12 cellular contexts compared by ENCODE assay signal in genomic region chr2:177260398-177260797, GRCh38. TPM values are rescaled to one million over a fixed set of nuclear protein-coding genes. Genes with fewer than 3 reads are reported as not detected.
DNase-seq lines count a peak whose midpoint lies in the region; ATAC-seq, FAIRE-seq and TF ChIP-seq lines count a peak whose summit lies in the region.
"Had no signal": no experiment of that assay in that cellular context is flagged by ENCODE, and none has a peak within 500 bp of the region (broad histone marks: within the 10 kb centered on the region; RNA-seq: fewer than 3 reads in every experiment).

No MANE protein-coding gene starts in this region.

- peaks cover 9 to 42% of the 10 kb centered on the region in 2 donors for H3K36me3 Mint-ChIP-seq in CD4-positive, alpha-beta memory T cell
- H3K36me3 Mint-ChIP-seq in progenitor cell of endocrine pancreas (ENCODE audit: insufficient read depth), result peaks cover 20% of the 10 kb centered on the region

- H3K4me2 ChIP-seq in PC-9 (peak overlapping the region; percentile 94), endothelial cell of umbilical vein (ENCODE audit: insufficient read depth, low read length) (peak overlapping the region; percentile 16)

- no peak for TF ChIP-seq POLR2A in endothelial cell of umbilical vein (IDR thresholded peaks at IDR 0.05; ENCODE audit: low read depth, low read length)

- H3K4me1 Mint-ChIP-seq in CD4-positive, alpha-beta memory T cell, result peaks cover 46 to 86% (median 61%) of the 10 kb centered on the region in 4 donors
- H3K4me1 Mint-ChIP-seq in progenitor cell of endocrine pancreas (ENCODE audit: low read depth), result peaks cover 38% of the 10 kb centered on the region

- peaks cover 73% of the 10 kb centered on the region for H3K4me1 ChIP-seq in CD4-positive, alpha-beta memory T cell (ENCODE audit: insufficient read depth, low read length)
- H3K4me1 ChIP-seq in PC-9 (replicated peaks; ENCODE audit: insufficient read depth), result peaks cover 38% of the 10 kb centered on the region
- peaks cover 33% of the 10 kb centered on the region for H3K4me1 ChIP-seq in endothelial cell of umbilical vein (ENCODE audit: control insufficient read depth, extremely low read depth, insufficient read depth, low read length)

- dilution Hi-C loops in endothelial cell of umbilical vein (cut with MboI; ENCODE audit: extremely low pct_ligation_motif_present, low sequenced_read_pairs), result no loop called here

- H3K79me2 ChIP-seq in PC-9 (ENCODE audit: low read depth) (peaks cover 89% of the 10 kb centered on the region), endothelial cell of umbilical vein (ENCODE audit: control insufficient read depth, insufficient read depth, low read length) (peaks cover 88% of the 10 kb centered on the region)

- POLR2A ChIA-PET in CD4-positive, alpha-beta memory T cell (lab: Charles Lee; ENCODE audit: partially characterized antibody), result interaction anchor here (0.9 to 2.1 kb wide), 6 partner anchors 10 to 95 kb away, joined by 3 to 13 read pairs (median 4); partner anchors contain the start of gene HNRNPA3
- POLR2A ChIA-PET in PC-9 (lab: Charles Lee; ENCODE audit: unreplicated experiment) (interaction anchor here (0.6 kb wide), 1 partner anchor 154 kb away, joined by 3 read pairs; no protein-coding TSS in a partner anchor), endothelial cell of umbilical vein (lab: Charles Lee) (no interaction called here)

- CTCF ChIA-PET in CD4-positive, alpha-beta memory T cell (lab: Charles Lee; ENCODE audit: partially characterized antibody), result interaction anchor here (0.8 to 1.6 kb wide), 6 partner anchors 21 to 96 kb away, joined by 3 to 6 read pairs (median 3); no protein-coding TSS in a partner anchor
- CTCF ChIA-PET in PC-9 (lab: Charles Lee), result interaction anchor here (1.4 kb wide), 1 partner anchor 95 kb away, joined by 3 read pairs; no protein-coding TSS in a partner anchor
- CTCF ChIA-PET in endothelial cell of umbilical vein (lab: Charles Lee), result interaction anchor here (1.0 to 2.5 kb wide), 3 partner anchors 29 to 96 kb away, joined by 3 to 17 read pairs (median 4); no protein-coding TSS in a partner anchor

- no peaks in the 10 kb centered on the region for H3K9me2 ChIP-seq in PC-9 (ENCODE audit: insufficient read depth)

- no peaks in the 10 kb centered on the region for H3K9me1 ChIP-seq in endothelial cell of umbilical vein (replicated peaks; ENCODE audit: control insufficient read depth, extremely low read depth, insufficient read depth, low read length)

- no peak for ATAC-seq in HG03442 (IDR thresholded peaks at IDR 0.05; ENCODE audit: unreplicated experiment)
- ATAC-seq: esophagus mucosa had no signal

- peaks cover 79% of the 10 kb centered on the region for H4K20me1 ChIP-seq in PC-9 (ENCODE audit: insufficient read depth)
- H4K20me1 ChIP-seq in endothelial cell of umbilical vein (replicated peaks; ENCODE audit: control insufficient read depth, extremely low read depth, insufficient read depth, low read length), result peaks cover 17% of the 10 kb centered on the region

- no peaks in the 10 kb centered on the region for H3K36me3 ChIP-seq in CD4-positive, alpha-beta memory T cell (ENCODE audit: insufficient read depth, low read length)
- H3K36me3 ChIP-seq in PC-9 (ENCODE audit: low read depth) (peaks cover 55% of the 10 kb centered on the region), endothelial cell of umbilical vein (ENCODE audit: control insufficient read depth in 2 of 2, extremely low read depth in 1 of 2, insufficient read depth in 2 of 2, low read length in 2 of 2) (peaks cover 0 to 2% of the 10 kb centered on the region in 2 experiments)

- no peak overlapping the region for H3K9ac ChIP-seq in endothelial cell of umbilical vein (replicated peaks; ENCODE audit: extremely low read depth, insufficient read depth, low read length)

- FAIRE-seq in endothelial cell of umbilical vein (lab: Jason Lieb, UNC), result no peak

- H3K9me3 ChIP-seq in CD4-positive, alpha-beta memory T cell (ENCODE audit: control insufficient read depth in 1 of 2, low read length in 2 of 2), result no peaks in the 10 kb centered on the region
- no peaks in the 10 kb centered on the region; the same call in 1 of the 2 replicates for H3K9me3 ChIP-seq in PC-9 (ENCODE audit: insufficient read depth, low read depth)
- H3K9me3 ChIP-seq in endothelial cell of umbilical vein (replicated peaks; ENCODE audit: control insufficient read depth, insufficient read depth, low read length), result no peaks in the 10 kb centered on the region

- H3K9me3 Mint-ChIP-seq in CD4-positive, alpha-beta memory T cell, result peaks cover 0 to 2% (median 0%) of the 10 kb centered on the region in 8 donors
- H3K9me3 Mint-ChIP-seq in progenitor cell of endocrine pancreas (ENCODE audit: low read depth), result peaks cover 4% of the 10 kb centered on the region

- H3K27me3 ChIP-seq in CD4-positive, alpha-beta memory T cell (ENCODE audit: insufficient read depth, low read length), result no peaks in the 10 kb centered on the region
- H3K27me3 ChIP-seq in PC-9 (ENCODE audit: insufficient read depth, low read depth) (no peaks in the 10 kb centered on the region), endothelial cell of umbilical vein (ENCODE audit: control insufficient read depth in 2 of 2, insufficient read depth in 2 of 2, low read length in 2 of 2) (no peaks in the 10 kb centered on the region)

- TF ChIP-seq CTCF in PC-9 (conservative IDR thresholded peaks at IDR 0.05), result no peak
- no peak for TF ChIP-seq CTCF in endothelial cell of umbilical vein (IDR thresholded peaks at IDR 0.05; ENCODE audit: extremely low read depth in 1 of 2, insufficient read depth in 1 of 2, low read depth in 1 of 2, low read length in 2 of 2)
- TF ChIP-seq CTCF in progenitor cell of endocrine pancreas (IDR thresholded peaks at IDR 0.05; ENCODE audit: unreplicated experiment), result no peak

- peaks cover 36% of the 10 kb centered on the region for H3F3A ChIP-seq in PC-9 (ENCODE audit: insufficient read depth, low read depth)

- H3K27ac ChIP-seq in CD4-positive, alpha-beta memory T cell (ENCODE audit: low read depth, low read length), result no peak overlapping the region
- H3K27ac ChIP-seq in PC-9 (no peak overlapping the region), endothelial cell of umbilical vein (ENCODE audit: insufficient read depth, low read depth, low read length) (no peak overlapping the region)

- H3K4me3 Mint-ChIP-seq in CD4-positive, alpha-beta memory T cell, result peak overlapping the region; percentile 38 to 93 (median 69)
- peak overlapping the region; percentile 29 for H3K4me3 Mint-ChIP-seq in progenitor cell of endocrine pancreas (ENCODE audit: low read depth)

- no peak overlapping the region for H3K4me3 ChIP-seq in CD4-positive, alpha-beta memory T cell (ENCODE audit: low read length in 2 of 2)
- H3K4me3 ChIP-seq in PC-9, result peak overlapping the region; percentile 0; the same call in 1 of the 2 replicates
- H3K4me3 ChIP-seq in endothelial cell of umbilical vein (replicated peaks in 1 of 3; ENCODE audit: insufficient read depth in 1 of 3, low read depth in 1 of 3, low read length in 3 of 3), result no peak overlapping the region

- BruUV-seq in PC-9 (replicated peaks; lab: Mats Ljungman, UMichigan) (no TSS peak), endothelial cell of umbilical vein (replicated peaks; lab: Mats Ljungman, UMichigan) (no TSS peak)

- H2AFZ ChIP-seq in PC-9 (no peak overlapping the region), endothelial cell of umbilical vein (ENCODE audit: low read depth, low read length) (no peak overlapping the region)

- intact Hi-C loops in CD4-positive, alpha-beta memory T cell (cut with micrococcal nuclease), result loop anchor here (5.0 kb wide), 2 partner anchors 132 to 852 kb away; partner anchors contain the start of genes AGPS and RBM45
- intact Hi-C loops in PC-9 (cut with micrococcal nuclease; ENCODE audit: unreplicated experiment), result loop anchor here (5.0 to 10.0 kb wide), 5 partner anchors 33 to 678 kb away; a partner anchor contains a TSS
- intact Hi-C loops in endothelial cell of umbilical vein (cut with micrococcal nuclease), result loop anchor here (5.0 kb wide), 1 partner anchor 33 kb away; no protein-coding TSS in a partner anchor

- no peak for DNase-seq in CD4-positive, alpha-beta memory T cell
- no peak for DNase-seq in PC-9
- no peak for DNase-seq in endothelial cell of umbilical vein (ENCODE audit: low read depth, low spot score)
- DNase-seq in progenitor cell of endocrine pancreas (ENCODE audit: low spot score, unreplicated experiment), result no peak
- no peak for DNase-seq in NCI-H2196 (lab: John Stamatoyannopoulos, UW; ENCODE audit: unreplicated experiment)
- no peak for DNase-seq in NCI-H146 treated with DMSO at 0.1 percent for 48 hours (lab: John Stamatoyannopoulos, UW; ENCODE audit: unreplicated experiment)
- DNase-seq in NCI-H510A treated with DMSO at 0.1 percent for 48 hours (lab: John Stamatoyannopoulos, UW), result no peak
- DNase-seq: GDM1, NCI-H1105, RPMI8226 had no signal

- H3K27ac Mint-ChIP-seq in CD4-positive, alpha-beta memory T cell, result peak overlapping the region in 5 of 7 donors; percentile 4 to 99 (median 76)
- H3K27ac Mint-ChIP-seq in progenitor cell of endocrine pancreas, result no peak overlapping the region

- H3K27me3 Mint-ChIP-seq in CD4-positive, alpha-beta memory T cell, result no peaks in the 10 kb centered on the region
- no peaks in the 10 kb centered on the region for H3K27me3 Mint-ChIP-seq in progenitor cell of endocrine pancreas

RNA-seq across cellular contexts. Expression of gene NFE2L2, which starts 4.1 kb away (rescaled TPM):
- total RNA-seq in CD4-positive, alpha-beta memory T cell, result 10 to 100 TPM; 86.9 TPM
- polyA plus RNA-seq in CD4-positive, alpha-beta memory T cell, result 10 to 100 TPM; 39.6 to 63.6 TPM
- total RNA-seq in PC-9 (2021) (117 and 138 TPM in 2 replicates), endothelial cell of umbilical vein (59.5 and 66.2 TPM in 2 replicates), progenitor cell of endocrine pancreas (58.7 and 59.1 TPM in 2 replicates)
- polyA plus RNA-seq in endothelial cell of umbilical vein, result 57.1 and 63.1 TPM in 2 replicates
- 67.6 and 71.3 TPM in 2 replicates for polyA plus RNA-seq in endothelial cell of umbilical vein (2011; cell fraction: cytosol; rRNA removed)
- polyA plus RNA-seq in endothelial cell of umbilical vein (2011; cell fraction: nucleus; rRNA removed), result 89.9 and 99.1 TPM in 2 replicates
- polyA plus RNA-seq in endothelial cell of umbilical vein (2012), result 63.3 and 69.1 TPM in 2 replicates
- 92.6 and 103 TPM in 2 replicates for polyA minus RNA-seq in endothelial cell of umbilical vein
- polyA minus RNA-seq in endothelial cell of umbilical vein (2011; cell fraction: cytosol; rRNA and poly(A)+ RNA removed), result 74.1 TPM
- 76.5 and 104 TPM in 2 replicates for polyA minus RNA-seq in endothelial cell of umbilical vein (2011; cell fraction: nucleus; rRNA and poly(A)+ RNA removed)

RNA-seq across cellular contexts. Expression of gene HNRNPA3, which starts 47.8 kb away (rescaled TPM):
- total RNA-seq in CD4-positive, alpha-beta memory T cell, result 100 to 1,000 TPM; 172 to 175 TPM
- 10 to 100 TPM; 41.1 to 64.5 TPM for polyA plus RNA-seq in CD4-positive, alpha-beta memory T cell
- total RNA-seq in PC-9 (2021), result 245 and 290 TPM in 2 replicates
- total RNA-seq in endothelial cell of umbilical vein, result 316 and 322 TPM in 2 replicates
- polyA plus RNA-seq in endothelial cell of umbilical vein, result 28.0 and 57.5 TPM in 2 replicates
- 143 and 159 TPM in 2 replicates for polyA plus RNA-seq in endothelial cell of umbilical vein (2011; cell fraction: cytosol; rRNA removed)
- polyA plus RNA-seq in endothelial cell of umbilical vein (2011; cell fraction: nucleus; rRNA removed), result 136 and 204 TPM in 2 replicates
- 422 and 615 TPM in 2 replicates for polyA plus RNA-seq in endothelial cell of umbilical vein (2012)
- polyA minus RNA-seq in endothelial cell of umbilical vein, result 35.6 and 37.0 TPM in 2 replicates
- 18.1 TPM for polyA minus RNA-seq in endothelial cell of umbilical vein (2011; cell fraction: cytosol; rRNA and poly(A)+ RNA removed)
- 70.6 and 119 TPM in 2 replicates for polyA minus RNA-seq in endothelial cell of umbilical vein (2011; cell fraction: nucleus; rRNA and poly(A)+ RNA removed)
- total RNA-seq in progenitor cell of endocrine pancreas, result 334 and 339 TPM in 2 replicates
